9 cellular contexts compared by ENCODE assay signal in genomic region chr4:8050555-8051206, GRCh38.
DNase-seq lines count a peak whose midpoint lies in the region; ATAC-seq and TF ChIP-seq lines count a peak whose summit lies in the region.
"Had no signal": no experiment of that assay in that cellular context is flagged by ENCODE, and none has a peak within 500 bp of the region (broad histone marks: within the 10 kb centered on the region; RNA-seq: fewer than 3 reads in every experiment).

No MANE protein-coding gene starts in this region.

- DNase-seq in SJCRH30 (peak; percentile 57 to 73), left ventricle myocardium superior (peak; percentile 91), retina (peak; percentile 73), NOMO-1 (lab: John Stamatoyannopoulos, UW; ENCODE audit: unreplicated experiment in 2 of 2) (no peak)

- H3K27ac ChIP-seq in HEK293 (ENCODE audit: extremely low read depth, low read depth, low read length), result no peak overlapping the region
- H3K27ac ChIP-seq in SJCRH30, result no peak overlapping the region
- H3K27ac ChIP-seq: SK-N-MC had no signal

- H3K4me3 ChIP-seq in HEK293 (ENCODE audit: low read depth, low read length), result no peak overlapping the region
- peak overlapping the region; percentile 7 for H3K4me3 ChIP-seq in SJCRH30
- H3K4me3 ChIP-seq: SK-N-MC had no signal

- TF ChIP-seq CTCF in HEK293 (tag by site-specific recombination; IDR thresholded peaks at IDR 0.05), result no peak

- peak; percentile 94 for ATAC-seq in left ventricle myocardium superior
- ATAC-seq in HG03097 (IDR thresholded peaks at IDR 0.05; ENCODE audit: low FRiP score, unreplicated experiment), result no peak
- no peak for ATAC-seq in HG03565 (IDR thresholded peaks at IDR 0.05; ENCODE audit: unreplicated experiment)
- no peak for ATAC-seq in HG03159 (IDR thresholded peaks at IDR 0.05; ENCODE audit: unreplicated experiment)

- CTCF ChIA-PET in HEK293 (lab: Yijun Ruan, JAX), result interaction anchor here (1.4 kb wide), 1 partner anchor 63 kb away, joined by 7 read pairs; no protein-coding TSS in a partner anchor

- H3K36me3 ChIP-seq in HEK293 (ENCODE audit: control insufficient read depth in 2 of 2, insufficient read depth in 1 of 2, low read length in 2 of 2) (no peaks in the 10 kb centered on the region), SJCRH30 (no peaks in the 10 kb centered on the region)

- H3K9me3 ChIP-seq in HEK293 (ENCODE audit: control insufficient read depth, insufficient read depth, low read depth, low read length) (no peaks in the 10 kb centered on the region), SJCRH30 (replicated peaks) (no peaks in the 10 kb centered on the region)

- intact Hi-C loops in left ventricle myocardium superior (cut with micrococcal nuclease), result no loop called here

- peaks cover 7% of the 10 kb centered on the region for H3K27me3 ChIP-seq in SJCRH30

- POLR2A ChIA-PET in HEK293 (lab: Yijun Ruan, JAX), result interaction anchor here (0.6 to 1.6 kb wide), 2 partner anchors 16 to 21 kb away, joined by 3 to 6 read pairs; no protein-coding TSS in a partner anchor

- H3K4me1 ChIP-seq in HEK293 (ENCODE audit: control insufficient read depth, insufficient read depth, low read length) (peaks cover 3% of the 10 kb centered on the region; the same call in 1 of the 2 replicates), SJCRH30 (peaks cover 8% of the 10 kb centered on the region; the same call in 1 of the 2 replicates)

TF ChIP-seq in HEK293, 187 proteins besides CTCF, POLR2A, EP300 and RAD21 (continues in another document):
- TF ChIP-seq, protein P1, sequence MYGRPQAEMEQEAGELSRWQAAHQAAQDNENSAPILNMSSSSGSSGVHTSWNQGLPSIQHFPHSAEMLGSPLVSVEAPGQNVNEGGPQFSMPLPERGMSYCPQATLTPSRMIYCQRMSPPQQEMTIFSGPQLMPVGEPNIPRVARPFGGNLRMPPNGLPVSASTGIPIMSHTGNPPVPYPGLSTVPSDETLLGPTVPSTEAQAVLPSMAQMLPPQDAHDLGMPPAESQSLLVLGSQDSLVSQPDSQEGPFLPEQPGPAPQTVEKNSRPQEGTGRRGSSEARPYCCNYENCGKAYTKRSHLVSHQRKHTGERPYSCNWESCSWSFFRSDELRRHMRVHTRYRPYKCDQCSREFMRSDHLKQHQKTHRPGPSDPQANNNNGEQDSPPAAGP (tag by site-specific recombination; IDR thresholded peaks at IDR 0.05), result 0 out of 2 replicates have a peak, but pooled peaks have one; percentile 30
- no peak for TF ChIP-seq ZNF560 (tag by site-specific recombination; IDR thresholded peaks at IDR 0.05; ENCODE audit: borderline replicate concordance)
- TF ChIP-seq, protein P2, sequence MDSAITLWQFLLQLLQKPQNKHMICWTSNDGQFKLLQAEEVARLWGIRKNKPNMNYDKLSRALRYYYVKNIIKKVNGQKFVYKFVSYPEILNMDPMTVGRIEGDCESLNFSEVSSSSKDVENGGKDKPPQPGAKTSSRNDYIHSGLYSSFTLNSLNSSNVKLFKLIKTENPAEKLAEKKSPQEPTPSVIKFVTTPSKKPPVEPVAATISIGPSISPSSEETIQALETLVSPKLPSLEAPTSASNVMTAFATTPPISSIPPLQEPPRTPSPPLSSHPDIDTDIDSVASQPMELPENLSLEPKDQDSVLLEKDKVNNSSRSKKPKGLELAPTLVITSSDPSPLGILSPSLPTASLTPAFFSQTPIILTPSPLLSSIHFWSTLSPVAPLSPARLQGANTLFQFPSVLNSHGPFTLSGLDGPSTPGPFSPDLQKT (IDR thresholded peaks at IDR 0.05; ENCODE audit: borderline replicate concordance, low read depth, low read length), result no peak
- TF ChIP-seq GLIS1 (tag by site-specific recombination; IDR thresholded peaks at IDR 0.05), result peak; percentile 56; the same call in 1 of the 2 replicates
- TF ChIP-seq EGR2 (tag by site-specific recombination; IDR thresholded peaks at IDR 0.05; ENCODE audit: low read depth), result 0 out of 2 replicates have a peak, but pooled peaks have one; percentile 7
- TF ChIP-seq, protein P3, sequence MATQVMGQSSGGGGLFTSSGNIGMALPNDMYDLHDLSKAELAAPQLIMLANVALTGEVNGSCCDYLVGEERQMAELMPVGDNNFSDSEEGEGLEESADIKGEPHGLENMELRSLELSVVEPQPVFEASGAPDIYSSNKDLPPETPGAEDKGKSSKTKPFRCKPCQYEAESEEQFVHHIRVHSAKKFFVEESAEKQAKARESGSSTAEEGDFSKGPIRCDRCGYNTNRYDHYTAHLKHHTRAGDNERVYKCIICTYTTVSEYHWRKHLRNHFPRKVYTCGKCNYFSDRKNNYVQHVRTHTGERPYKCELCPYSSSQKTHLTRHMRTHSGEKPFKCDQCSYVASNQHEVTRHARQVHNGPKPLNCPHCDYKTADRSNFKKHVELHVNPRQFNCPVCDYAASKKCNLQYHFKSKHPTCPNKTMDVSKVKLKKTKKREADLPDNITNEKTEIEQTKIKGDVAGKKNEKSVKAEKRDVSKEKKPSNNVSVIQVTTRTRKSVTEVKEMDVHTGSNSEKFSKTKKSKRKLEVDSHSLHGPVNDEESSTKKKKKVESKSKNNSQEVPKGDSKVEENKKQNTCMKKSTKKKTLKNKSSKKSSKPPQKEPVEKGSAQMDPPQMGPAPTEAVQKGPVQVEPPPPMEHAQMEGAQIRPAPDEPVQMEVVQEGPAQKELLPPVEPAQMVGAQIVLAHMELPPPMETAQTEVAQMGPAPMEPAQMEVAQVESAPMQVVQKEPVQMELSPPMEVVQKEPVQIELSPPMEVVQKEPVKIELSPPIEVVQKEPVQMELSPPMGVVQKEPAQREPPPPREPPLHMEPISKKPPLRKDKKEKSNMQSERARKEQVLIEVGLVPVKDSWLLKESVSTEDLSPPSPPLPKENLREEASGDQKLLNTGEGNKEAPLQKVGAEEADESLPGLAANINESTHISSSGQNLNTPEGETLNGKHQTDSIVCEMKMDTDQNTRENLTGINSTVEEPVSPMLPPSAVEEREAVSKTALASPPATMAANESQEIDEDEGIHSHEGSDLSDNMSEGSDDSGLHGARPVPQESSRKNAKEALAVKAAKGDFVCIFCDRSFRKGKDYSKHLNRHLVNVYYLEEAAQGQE (tag by site-specific recombination; IDR thresholded peaks at IDR 0.05), result no peak
- TF ChIP-seq ZSCAN23 (tag by site-specific recombination; IDR thresholded peaks at IDR 0.05), result no peak
- TF ChIP-seq PRDM6 (tag by site-specific recombination; IDR thresholded peaks at IDR 0.05), result no peak
- no peak for TF ChIP-seq ZNF391 (tag by site-specific recombination; IDR thresholded peaks at IDR 0.05; ENCODE audit: borderline replicate concordance, low read depth)
- TF ChIP-seq ZIC2 (tag by site-specific recombination; IDR thresholded peaks at IDR 0.05), result peak; percentile 43; the same call in 1 of the 2 replicates
- TF ChIP-seq MYNN (tag by site-specific recombination; IDR thresholded peaks at IDR 0.05; ENCODE audit: borderline replicate concordance), result no peak
- no peak for TF ChIP-seq ZNF423 (tag by site-specific recombination; IDR thresholded peaks at IDR 0.05)
- no peak for TF ChIP-seq TRIM28 (IDR thresholded peaks at IDR 0.05; ENCODE audit: borderline replicate concordance, low read length)
- 0 out of 2 replicates have a peak, but pooled peaks have one; percentile 20 for TF ChIP-seq ZBTB20 (tag by site-specific recombination; IDR thresholded peaks at IDR 0.05)
- TF ChIP-seq ZNF626 (tag by site-specific recombination; IDR thresholded peaks at IDR 0.05), result no peak
- TF ChIP-seq ZNF341 (tag by site-specific recombination; IDR thresholded peaks at IDR 0.05; ENCODE audit: low read depth), result peak; percentile 21; the same call in 1 of the 2 replicates
- TF ChIP-seq GLIS2 (tag by site-specific recombination; IDR thresholded peaks at IDR 0.05), result peak; percentile 39; the same call in 1 of the 2 replicates
- TF ChIP-seq ZNF830 (tag by site-specific recombination; IDR thresholded peaks at IDR 0.05; ENCODE audit: low read depth), result no peak
- TF ChIP-seq ZNF585B (tag by site-specific recombination; IDR thresholded peaks at IDR 0.05), result no peak
- TF ChIP-seq ZNF157 (tag by site-specific recombination; IDR thresholded peaks at IDR 0.05), result no peak
- TF ChIP-seq ZNF174 (tag by site-specific recombination; IDR thresholded peaks at IDR 0.05), result no peak
- 0 out of 2 replicates have a peak, but pooled peaks have one; percentile 6 for TF ChIP-seq IKZF3 (tag by site-specific recombination; IDR thresholded peaks at IDR 0.05)
- TF ChIP-seq ZNF155 (tag by site-specific recombination; IDR thresholded peaks at IDR 0.05), result no peak
- no peak for TF ChIP-seq ZNF654 (tag by site-specific recombination; IDR thresholded peaks at IDR 0.05; ENCODE audit: low read depth)
- no peak for TF ChIP-seq ZNF514 (tag by site-specific recombination; IDR thresholded peaks at IDR 0.05)
- TF ChIP-seq ZNF610 (tag by site-specific recombination; IDR thresholded peaks at IDR 0.05; ENCODE audit: borderline replicate concordance), result 0 out of 2 replicates have a peak, but pooled peaks have one; percentile 40
- TF ChIP-seq ZNF664 (tag by site-specific recombination; IDR thresholded peaks at IDR 0.05), result no peak
- TF ChIP-seq ZFHX2 (tag by site-specific recombination; conservative IDR thresholded peaks at IDR 0.05), result 0 out of 2 replicates have a peak, but pooled peaks have one; percentile 8
- no peak for TF ChIP-seq SP2 (tag by site-specific recombination; IDR thresholded peaks at IDR 0.05)
- TF ChIP-seq ZNF510 (tag by site-specific recombination; IDR thresholded peaks at IDR 0.05; ENCODE audit: insufficient replicate concordance), result no peak
- no peak for TF ChIP-seq SP3 (tag by site-specific recombination; IDR thresholded peaks at IDR 0.05)
- peak; percentile 70 for TF ChIP-seq OSR2 (tag by site-specific recombination; IDR thresholded peaks at IDR 0.05)
- TF ChIP-seq ZNF214 (tag by site-specific recombination; IDR thresholded peaks at IDR 0.05; ENCODE audit: borderline replicate concordance), result no peak

Comparison
In these comparisons a context has a peak if more than half of its experiments do, and no peak if none do; other contexts are left out.
1. DNase-seq: peak in SJCRH30 (2 of 2), left ventricle myocardium superior (single experiment) and retina (single experiment); none in NOMO-1 (0 of 2).